In genomic region chr7:74829959-74830358, GRCh38 we compare ENCODE assay signal across 2 cellular contexts. TPM values are rescaled to one million over a fixed set of nuclear protein-coding genes. Genes with fewer than 3 reads are reported as not detected.
"Had no signal": no experiment of that assay in that cellular context is flagged by ENCODE, and none has a peak within 500 bp of the region (broad histone marks: within the 10 kb centered on the region; RNA-seq: fewer than 3 reads in every experiment).

No MANE protein-coding gene starts in this region.

RNA-seq across cellular contexts. Expression of gene NCF1, which starts 56.1 kb away (rescaled TPM):
- total RNA-seq: astrocyte, glomerular endothelial cell had no signal
